Comparison of ENCODE assay signal across 8 cellular contexts in genomic region chr22:42820075-42820763, GRCh38. TPM values are rescaled to one million over a fixed set of nuclear protein-coding genes. Genes with fewer than 3 reads are reported as not detected.
DNase-seq lines count a peak whose midpoint lies in the region; ATAC-seq, FAIRE-seq and TF ChIP-seq lines count a peak whose summit lies in the region.

No MANE protein-coding gene starts in this region.

- ATAC-seq in activated CD4-positive, CD25-positive, alpha-beta regulatory T cell treated with anti-CD3 and anti-CD28 coated beads, Interleukin-2, amount 50 U/mL, for 24 hours = no peak
- no peak for ATAC-seq in stimulated activated naive CD8-positive, alpha-beta T cell treated with anti-CD3 and anti-CD28 coated beads, Interleukin-15, Interleukin-2, amounts not matched to agents 100 U/mL and 50 U/mL, for 24 hours
- ATAC-seq in GM19395 (IDR thresholded peaks at IDR 0.05; ENCODE audit: unreplicated experiment) = no peak

- no CpG with 5 or more reads among the region's 9 CpGs for WGBS in mesendoderm (ENCODE audit: extremely low coverage, insufficient coverage, low lambda C conversion rate)

- H3K4me3 ChIP-seq in bronchial epithelial cell (ENCODE audit: low read depth, low read length) = no peak overlapping the region
- H3K4me3 ChIP-seq in mesendoderm (ENCODE audit: low read length) = no peak overlapping the region
- H3K4me3 ChIP-seq in coronary artery = no peak overlapping the region

- H3K27me3 ChIP-seq in bronchial epithelial cell (ENCODE audit: control insufficient read depth, insufficient read depth, low read length) (no peaks in the 10 kb centered on the region), mesendoderm (ENCODE audit: insufficient read depth, low read length, poor library complexity) (no peaks in the 10 kb centered on the region)

- no peak overlapping the region for H4K8ac ChIP-seq in mesendoderm (ENCODE audit: low read depth, low read length)

- H3K79me2 ChIP-seq in mesendoderm (ENCODE audit: control insufficient read depth, insufficient read depth, low read length) = no peaks in the 10 kb centered on the region

- no peak overlapping the region for H3K56ac ChIP-seq in mesendoderm (ENCODE audit: low read length)

- H3K27ac ChIP-seq in mesendoderm (ENCODE audit: low read depth, low read length) = no peak overlapping the region
- no peak overlapping the region for H3K27ac ChIP-seq in coronary artery

- no peak overlapping the region for H3K18ac ChIP-seq in mesendoderm (ENCODE audit: low read length)

- DNase-seq in Daoy (ENCODE audit: low read depth) = peak; percentile 33
- peak; percentile 67 for DNase-seq in NAMALWA (ENCODE audit: low spot score)
- DNase-seq in bronchial epithelial cell (ENCODE audit: low read depth) = peak; percentile 75
- DNase-seq in mesendoderm = peak; percentile 37
- no peak for DNase-seq in stimulated activated naive CD8-positive, alpha-beta T cell treated with anti-CD3 and anti-CD28 coated beads, Interleukin-15, Interleukin-2, amounts not matched to agents 100 U/mL and 50 U/mL, for 24 hours
- DNase-seq in coronary artery (ENCODE audit: low spot score) = no peak

- FAIRE-seq in bronchial epithelial cell (lab: Jason Lieb, UNC) = no peak

- no peaks in the 10 kb centered on the region for H3K79me1 ChIP-seq in mesendoderm (ENCODE audit: low read length)

- no peak overlapping the region for H3K9ac ChIP-seq in mesendoderm (ENCODE audit: low read length)

- H2BK15ac ChIP-seq in mesendoderm (replicated peaks; ENCODE audit: low read depth) = no peak overlapping the region

- H3K4me2 ChIP-seq in mesendoderm (ENCODE audit: low read length) = no peak overlapping the region

- TF ChIP-seq CTCF in bronchial epithelial cell (IDR thresholded peaks at IDR 0.05; ENCODE audit: insufficient read depth, low read length, severe bottlenecking) (peak; percentile 52), coronary artery (IDR thresholded peaks at IDR 0.05) (no peak)

- H3K4ac ChIP-seq in mesendoderm (ENCODE audit: low read depth, low read length) = no peak overlapping the region

- H2AK5ac ChIP-seq in mesendoderm (ENCODE audit: low read length) = no peak overlapping the region

- no peak overlapping the region for H2BK5ac ChIP-seq in mesendoderm (ENCODE audit: low read length)

- peaks cover 2% of the 10 kb centered on the region for H3K36me3 ChIP-seq in bronchial epithelial cell (ENCODE audit: control insufficient read depth, insufficient read depth, low read length)
- H3K36me3 ChIP-seq in mesendoderm (ENCODE audit: control insufficient read depth, insufficient read depth, low read length) = no peaks in the 10 kb centered on the region

- no peak overlapping the region for H2BK120ac ChIP-seq in mesendoderm (ENCODE audit: low read depth, low read length)

- H3K4me1 ChIP-seq in mesendoderm (ENCODE audit: control insufficient read depth, low read depth, low read length) = no peaks in the 10 kb centered on the region

- H4K5ac ChIP-seq in mesendoderm (ENCODE audit: low read length) = no peak overlapping the region

- no peak overlapping the region for H3K23ac ChIP-seq in mesendoderm (ENCODE audit: low read length)

RNA-seq across cellular contexts. Expression of gene ARFGAP3, which starts 36.9 kb away (rescaled TPM):
- total RNA-seq in Daoy (2014; rRNA removed; shearing (Covaris generic)) = 31.3 and 40.2 TPM in 2 replicates
- total RNA-seq in bronchial epithelial cell = 76.7 and 87.7 TPM in 2 replicates
- 8.0 TPM for polyA plus RNA-seq in mesendoderm (2013, experiment 1 of 2)
- 8.5 TPM for polyA plus RNA-seq in mesendoderm (2013, experiment 2 of 2)

Comparison
In these comparisons a context has a peak if more than half of its experiments do, and no peak if none do; other contexts are left out.
1. DNase-seq: peak in Daoy (single experiment), NAMALWA (single experiment), bronchial epithelial cell (single experiment) and mesendoderm (single experiment); none in stimulated activated naive CD8-positive, alpha-beta T cell treated with anti-CD3 and anti-CD28 coated beads, Interleukin-15, Interleukin-2, amounts not matched to agents 100 U/mL and 50 U/mL, for 24 hours (single experiment) and coronary artery (single experiment).